2 cellular contexts compared by ENCODE assay signal in the genomic region with DNA sequence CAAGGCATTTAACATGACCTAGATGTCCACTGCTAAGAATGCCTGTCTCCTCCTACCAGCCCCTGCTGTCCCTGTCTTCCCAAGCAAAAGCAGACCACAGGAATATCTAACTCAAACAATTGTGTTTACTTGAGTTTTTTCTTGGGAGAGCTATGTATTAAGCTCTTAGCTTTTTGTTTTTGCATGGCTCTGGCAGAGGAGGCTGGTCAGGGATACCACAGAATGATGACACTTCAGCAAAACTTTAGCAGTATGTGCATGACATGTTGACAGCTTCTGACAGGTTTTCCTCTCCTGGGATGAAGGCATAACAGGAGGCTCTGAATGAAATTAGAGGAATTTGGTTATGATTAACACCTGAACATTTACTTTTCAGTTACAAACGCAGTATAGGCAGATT.
TF ChIP-seq lines count a peak whose summit lies in the region.

No MANE protein-coding gene starts in this region.

TF ChIP-seq in IMR-90, 13 proteins besides CTCF, POLR2A, EP300 and RAD21:
- no peak for TF ChIP-seq RCOR1 (IDR thresholded peaks at IDR 0.05; ENCODE audit: insufficient replicate concordance, low read length)
- no peak for TF ChIP-seq CEBPB (IDR thresholded peaks at IDR 0.05; ENCODE audit: low read depth, low read length)
- no peak for TF ChIP-seq MAZ (IDR thresholded peaks at IDR 0.05; ENCODE audit: borderline replicate concordance, low read depth, low read length)
- TF ChIP-seq NFE2L2 (IDR thresholded peaks at IDR 0.05; ENCODE audit: low read depth, low read length), result no peak
- peak; percentile 17; the same call in 1 of the 2 replicates for TF ChIP-seq MAFK (IDR thresholded peaks at IDR 0.05; ENCODE audit: low read depth, low read length)

TF ChIP-seq in HepG2, 621 proteins besides CTCF, POLR2A, EP300 and RAD21:
- no peak for TF ChIP-seq ZKSCAN5 (CRISPR knock-in tag; IDR thresholded peaks at IDR 0.05)
- no peak for TF ChIP-seq ZNF333 (CRISPR knock-in tag; IDR thresholded peaks at IDR 0.05; ENCODE audit: borderline replicate concordance)
- TF ChIP-seq, protein P1, sequence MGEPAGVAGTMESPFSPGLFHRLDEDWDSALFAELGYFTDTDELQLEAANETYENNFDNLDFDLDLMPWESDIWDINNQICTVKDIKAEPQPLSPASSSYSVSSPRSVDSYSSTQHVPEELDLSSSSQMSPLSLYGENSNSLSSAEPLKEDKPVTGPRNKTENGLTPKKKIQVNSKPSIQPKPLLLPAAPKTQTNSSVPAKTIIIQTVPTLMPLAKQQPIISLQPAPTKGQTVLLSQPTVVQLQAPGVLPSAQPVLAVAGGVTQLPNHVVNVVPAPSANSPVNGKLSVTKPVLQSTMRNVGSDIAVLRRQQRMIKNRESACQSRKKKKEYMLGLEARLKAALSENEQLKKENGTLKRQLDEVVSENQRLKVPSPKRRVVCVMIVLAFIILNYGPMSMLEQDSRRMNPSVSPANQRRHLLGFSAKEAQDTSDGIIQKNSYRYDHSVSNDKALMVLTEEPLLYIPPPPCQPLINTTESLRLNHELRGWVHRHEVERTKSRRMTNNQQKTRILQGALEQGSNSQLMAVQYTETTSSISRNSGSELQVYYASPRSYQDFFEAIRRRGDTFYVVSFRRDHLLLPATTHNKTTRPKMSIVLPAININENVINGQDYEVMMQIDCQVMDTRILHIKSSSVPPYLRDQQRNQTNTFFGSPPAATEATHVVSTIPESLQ (CRISPR knock-in tag; conservative IDR thresholded peaks at IDR 0.05), result no peak
- TF ChIP-seq HOXD1 (CRISPR knock-in tag; IDR thresholded peaks at IDR 0.05), result no peak
- no peak for TF ChIP-seq ETV6 (CRISPR knock-in tag; conservative IDR thresholded peaks at IDR 0.05)
- TF ChIP-seq HOXA5 (CRISPR knock-in tag; IDR thresholded peaks at IDR 0.05), result no peak
- TF ChIP-seq HDAC6 (IDR thresholded peaks at IDR 0.05; ENCODE audit: low read depth, low read length), result no peak
- TF ChIP-seq, protein P2, sequence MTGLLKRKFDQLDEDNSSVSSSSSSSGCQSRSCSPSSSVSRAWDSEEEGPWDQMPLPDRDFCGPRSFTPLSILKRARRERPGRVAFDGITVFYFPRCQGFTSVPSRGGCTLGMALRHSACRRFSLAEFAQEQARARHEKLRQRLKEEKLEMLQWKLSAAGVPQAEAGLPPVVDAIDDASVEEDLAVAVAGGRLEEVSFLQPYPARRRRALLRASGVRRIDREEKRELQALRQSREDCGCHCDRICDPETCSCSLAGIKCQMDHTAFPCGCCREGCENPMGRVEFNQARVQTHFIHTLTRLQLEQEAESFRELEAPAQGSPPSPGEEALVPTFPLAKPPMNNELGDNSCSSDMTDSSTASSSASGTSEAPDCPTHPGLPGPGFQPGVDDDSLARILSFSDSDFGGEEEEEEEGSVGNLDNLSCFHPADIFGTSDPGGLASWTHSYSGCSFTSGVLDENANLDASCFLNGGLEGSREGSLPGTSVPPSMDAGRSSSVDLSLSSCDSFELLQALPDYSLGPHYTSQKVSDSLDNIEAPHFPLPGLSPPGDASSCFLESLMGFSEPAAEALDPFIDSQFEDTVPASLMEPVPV (CRISPR knock-in tag; IDR thresholded peaks at IDR 0.05), result no peak
